Comparison of ENCODE assay signal across 16 cellular contexts in the genomic region with DNA sequence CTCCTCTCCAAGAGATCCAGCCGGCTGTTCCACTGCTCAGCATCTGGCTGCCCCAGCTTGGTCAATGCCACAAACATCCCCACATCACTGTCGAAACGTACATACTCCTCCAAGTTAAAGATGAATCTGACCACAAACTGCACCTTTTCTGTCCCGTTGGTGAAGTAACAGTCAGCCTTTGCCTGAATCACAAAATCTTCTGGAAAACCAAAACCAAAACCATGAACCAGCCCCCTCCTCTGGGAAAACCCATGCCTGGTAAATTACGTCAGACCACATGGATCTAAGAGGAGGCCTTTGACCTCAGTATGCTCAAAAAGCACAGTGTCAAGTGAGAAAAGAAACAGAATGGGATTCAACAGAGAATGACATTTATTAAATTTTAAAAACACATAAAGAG. TPM values are rescaled to one million over a fixed set of nuclear protein-coding genes. Genes with fewer than 3 reads are reported as not detected.
A peak's percentile ranks its signal among the peaks of the same experiment; 100 is the strongest.
DNase-seq lines count a peak whose midpoint lies in the region; ATAC-seq and TF ChIP-seq lines count a peak whose summit lies in the region.
"Had no signal": no experiment of that assay in that cellular context is flagged by ENCODE, and none has a peak within 500 bp of the region (broad histone marks: within the 10 kb centered on the region; RNA-seq: fewer than 3 reads in every experiment).

No MANE protein-coding gene starts in this region.

- WGBS in spleen, 5 donors = 54 to 64% (median 58%) methylated on average over 5 of the region's 5 CpGs

- TF ChIP-seq POLR2A in spleen (IDR thresholded peaks at IDR 0.05) = no peak

- H3K9me3 Mint-ChIP-seq in activated naive CD8-positive, alpha-beta T cell treated with anti-CD3 and anti-CD28 coated beads for 36 hours = no peaks in the 10 kb centered on the region
- H3K9me3 Mint-ChIP-seq: activated naive CD8-positive, alpha-beta T cell treated with anti-CD3 and anti-CD28 coated beads, Interleukin-2, amount 10 ng/mL, durations not matched to agents 7 days and 5 days; activated T-cell treated with anti-CD3 and anti-CD28 coated beads, Interleukin-2, amount 50 U/mL, for 4 hours had no signal

- intact Hi-C loops in spleen (cut with DNase I; ENCODE audit: low total_unique reads) = no loop called here

- H3K27ac ChIP-seq in spleen = peak overlapping the region; percentile 0 to 94 (median 84)
- H3K27ac ChIP-seq: GM23248, SK-N-MC had no signal

- peaks cover 17% of the 10 kb centered on the region for H3K4me1 Mint-ChIP-seq in activated naive CD8-positive, alpha-beta T cell treated with anti-CD3 and anti-CD28 coated beads for 36 hours

- TF ChIP-seq CTCF in GM12875 (IDR thresholded peaks at IDR 0.05; ENCODE audit: borderline replicate concordance, insufficient read depth, low read depth, low read length) = no peak
- TF ChIP-seq CTCF in fibroblast of villous mesenchyme (IDR thresholded peaks at IDR 0.05; ENCODE audit: insufficient read depth, low read depth, low read length) = no peak
- no peak for TF ChIP-seq CTCF in spleen (IDR thresholded peaks at IDR 0.05 in 8 of 11, conservative IDR thresholded peaks at IDR 0.05 in 3 of 11)

- no peaks in the 10 kb centered on the region for H3K27me3 ChIP-seq in spleen (replicated peaks in 1 of 7)

- H3K4me3 Mint-ChIP-seq in activated naive CD8-positive, alpha-beta T cell treated with anti-CD3 and anti-CD28 coated beads for 36 hours = no peak overlapping the region
- H3K4me3 Mint-ChIP-seq: activated naive CD8-positive, alpha-beta T cell treated with anti-CD3 and anti-CD28 coated beads, Interleukin-2, amount 10 ng/mL, durations not matched to agents 7 days and 5 days; activated T-cell treated with anti-CD3 and anti-CD28 coated beads, Interleukin-2, amount 50 U/mL, for 4 hours had no signal

- no peaks in the 10 kb centered on the region for H3K27me3 Mint-ChIP-seq in activated naive CD8-positive, alpha-beta T cell treated with anti-CD3 and anti-CD28 coated beads for 36 hours
- H3K27me3 Mint-ChIP-seq: activated naive CD8-positive, alpha-beta T cell treated with anti-CD3 and anti-CD28 coated beads, Interleukin-2, amount 10 ng/mL, durations not matched to agents 7 days and 5 days had no signal

- no peak for DNase-seq in activated naive CD8-positive, alpha-beta T cell treated with anti-CD3 and anti-CD28 coated beads for 36 hours
- DNase-seq in fibroblast of villous mesenchyme (ENCODE audit: low read depth) (peak; percentile 82), spleen (no peak), epidermal melanocyte (ENCODE audit: insufficient read length, low spot score) (no peak)
- DNase-seq: activated CD4-positive, alpha-beta T cell treated with anti-CD3 and anti-CD28 coated beads, Interleukin-2, amount 50 U/mL, for 4 hours; activated naive CD8-positive, alpha-beta T cell treated with anti-CD3 and anti-CD28 coated beads, Interleukin-2, amount 10 ng/mL, durations not matched to agents 7 days and 5 days; activated T-cell treated with anti-CD3 and anti-CD28 coated beads, Interleukin-2, amount 50 U/mL, for 4 hours; BE2C; GM23248; head of caudate nucleus; kidney; NCI-H1694 had no signal

- H3K4me3 ChIP-seq in GM12875 (ENCODE audit: low read depth, low read length) = peak overlapping the region; percentile 24
- no peak overlapping the region for H3K4me3 ChIP-seq in fibroblast of villous mesenchyme (ENCODE audit: low read depth, low read length)
- peak overlapping the region; percentile 5 to 71 (median 28) for H3K4me3 ChIP-seq in spleen
- H3K4me3 ChIP-seq: GM23248, SK-N-MC had no signal

- peaks cover 0 to 64% (median 14%) of the 10 kb centered on the region in 6 donors for H3K4me1 ChIP-seq in spleen
- H3K4me1 ChIP-seq: BE2C had no signal

- peak overlapping the region; percentile 7 for H3K27ac Mint-ChIP-seq in activated naive CD8-positive, alpha-beta T cell treated with anti-CD3 and anti-CD28 coated beads for 36 hours
- H3K27ac Mint-ChIP-seq: activated naive CD8-positive, alpha-beta T cell treated with anti-CD3 and anti-CD28 coated beads, Interleukin-2, amount 10 ng/mL, durations not matched to agents 7 days and 5 days had no signal

- peaks cover 0 to 26% (median 4%) of the 10 kb centered on the region in 6 donors for H3K36me3 ChIP-seq in spleen
- H3K36me3 ChIP-seq: BE2C had no signal

- H3K36me3 Mint-ChIP-seq in activated naive CD8-positive, alpha-beta T cell treated with anti-CD3 and anti-CD28 coated beads for 36 hours = no peaks in the 10 kb centered on the region

- ATAC-seq in HG03196 (IDR thresholded peaks at IDR 0.05; ENCODE audit: unreplicated experiment) (no peak), HG02642 (IDR thresholded peaks at IDR 0.05; ENCODE audit: poor library complexity, unreplicated experiment) (no peak)
- ATAC-seq: activated T-cell treated with anti-CD3 and anti-CD28 coated beads, Interleukin-2, amount 50 U/mL, for 4 hours had no signal

- H3K9me3 ChIP-seq in spleen = no peaks in the 10 kb centered on the region
- H3K9me3 ChIP-seq: BE2C had no signal

RNA-seq across cellular contexts. Expression of a gene that starts 1.7 kb away (rescaled TPM):
- 1 to 10 TPM; 1.9 to 2.1 TPM for total RNA-seq in activated naive CD8-positive, alpha-beta T cell treated with anti-CD3 and anti-CD28 coated beads for 36 hours
- total RNA-seq in fibroblast of villous mesenchyme = 0.32 and 0.43 TPM in 2 replicates
- 10 to 100 TPM; 30.7 to 50.7 (median 43.9) TPM for total RNA-seq in spleen
- polyA plus RNA-seq in spleen = 100 to 1,000 TPM; 112 to 179 (median 141) TPM
- total RNA-seq: GM23248 had no signal
- polyA plus RNA-seq: GM23248 had no signal

RNA-seq across cellular contexts. Expression of a gene that starts 23.4 kb away (rescaled TPM):
- total RNA-seq in activated naive CD8-positive, alpha-beta T cell treated with anti-CD3 and anti-CD28 coated beads for 36 hours = 100 to 1,000 TPM; 216 to 226 TPM
- 20.6 and 33.7 TPM in 2 replicates for total RNA-seq in fibroblast of villous mesenchyme
- total RNA-seq in spleen = 100 to 1,000 TPM in 1 of 7 donors, 10 to 100 TPM in 6; 33.0 to 106 (median 77.9) TPM
- polyA plus RNA-seq in spleen = 10 to 100 TPM; 26.4 to 40.9 (median 34.0) TPM

RNA-seq across cellular contexts. Expression of a gene that starts 28.7 kb away (rescaled TPM):
- total RNA-seq in activated naive CD8-positive, alpha-beta T cell treated with anti-CD3 and anti-CD28 coated beads for 36 hours = 100 to 1,000 TPM; 385 to 393 TPM
- 72.5 and 78.2 TPM in 2 replicates for total RNA-seq in fibroblast of villous mesenchyme
- 100 to 1,000 TPM; 109 to 156 (median 147) TPM for total RNA-seq in spleen
- 100 to 1,000 TPM; 248 to 288 (median 279) TPM for polyA plus RNA-seq in spleen

RNA-seq across cellular contexts. Expression of a gene that starts 38.4 kb away (rescaled TPM):
- total RNA-seq in activated naive CD8-positive, alpha-beta T cell treated with anti-CD3 and anti-CD28 coated beads for 36 hours = 100 to 1,000 TPM; 337 to 356 TPM
- total RNA-seq in fibroblast of villous mesenchyme (70.5 and 122 TPM in 2 replicates), spleen (100 to 1,000 TPM; 108 to 172 (median 147) TPM)
- polyA plus RNA-seq in spleen = 100 to 1,000 TPM in 2 of 3 donors, 10 to 100 TPM in 1; 98.5 to 154 (median 133) TPM

RNA-seq across cellular contexts. Expression of a gene that starts 38.9 kb away (rescaled TPM):
- 100 to 1,000 TPM; 315 to 316 TPM for total RNA-seq in activated naive CD8-positive, alpha-beta T cell treated with anti-CD3 and anti-CD28 coated beads for 36 hours
- total RNA-seq in fibroblast of villous mesenchyme (34.8 and 59.6 TPM in 2 replicates), spleen (100 to 1,000 TPM; 141 to 206 (median 169) TPM)
- polyA plus RNA-seq in spleen = 100 to 1,000 TPM; 172 to 328 (median 204) TPM

Comparison
In these comparisons a context has a peak if more than half of its experiments do, and no peak if none do; other contexts are left out.
1. RNA of a gene that starts 1.7 kb away (total RNA-seq): 30.7 to 50.7 TPM in spleen; 1.9 to 2.1 TPM in activated naive CD8-positive, alpha-beta T cell treated with anti-CD3 and anti-CD28 coated beads for 36 hours and 0.32 to 0.43 TPM in fibroblast of villous mesenchyme; every median in the first group is over 10 times any median in the second.